Comparison of ENCODE assay signal across 25 cellular contexts in genomic region chr10:14459670-14460069, GRCh38.
A peak's percentile ranks its signal among the peaks of the same experiment; 100 is the strongest.
DNase-seq lines count a peak whose midpoint lies in the region; ATAC-seq, FAIRE-seq and TF ChIP-seq lines count a peak whose summit lies in the region.
"Had no signal": no experiment of that assay in that cellular context is flagged by ENCODE, and none has a peak within 500 bp of the region (broad histone marks: within the 10 kb centered on the region; RNA-seq: fewer than 3 reads in every experiment).

No MANE protein-coding gene starts in this region.

- no peak for FAIRE-seq in keratinocyte (lab: Jason Lieb, UNC)

- no peak overlapping the region for H3K27ac ChIP-seq in keratinocyte (ENCODE audit: control insufficient read depth, insufficient read depth, low read length)
- H3K27ac ChIP-seq: brain microvascular endothelial cell, colonic mucosa, esophagus muscularis mucosa, HL-60, left lung, ovary, Peyer's patch had no signal

- dilution Hi-C loops in keratinocyte (cut with MboI; ENCODE audit: extremely low pct_ligation_motif_present, low sequenced_read_pairs) = no loop called here

- H3K4me2 ChIP-seq in keratinocyte (ENCODE audit: control insufficient read depth, extremely low read depth, insufficient read depth, low read depth, low read length) = no peak overlapping the region

- H3K9me3 ChIP-seq in keratinocyte (ENCODE audit: control insufficient read depth, low read depth, low read length) = no peaks in the 10 kb centered on the region
- H3K9me3 ChIP-seq: colonic mucosa, left lung, ovary, Peyer's patch had no signal

- H4K20me1 ChIP-seq in keratinocyte (ENCODE audit: control insufficient read depth, extremely low read depth, insufficient read depth, low read length) = no peaks in the 10 kb centered on the region

- H3K4me3 ChIP-seq in choroid plexus epithelial cell (ENCODE audit: low read depth, low read length) = no peak overlapping the region
- H3K4me3 ChIP-seq in keratinocyte (ENCODE audit: control insufficient read depth in 2 of 3, extremely low read depth in 1 of 3, insufficient read depth in 2 of 3, low read depth in 1 of 3, low read length in 3 of 3) = no peak overlapping the region
- H3K4me3 ChIP-seq: colonic mucosa, esophagus muscularis mucosa, left lung, ovary, Peyer's patch had no signal

- DNase-seq in RPMI7951 (ENCODE audit: low read depth) (peak; percentile 70), choroid plexus epithelial cell (ENCODE audit: low read depth) (peak; percentile 23), keratinocyte (ENCODE audit: low read depth, low spot score) (no peak), sciatic nerve (ENCODE audit: low spot score) (no peak), NCI-H774 (lab: John Stamatoyannopoulos, UW) (no peak), HCEC 1CT (no peak)
- DNase-seq: activated CD8-positive, alpha-beta T cell treated with anti-CD3 and anti-CD28 coated beads, Interleukin-2, amount 10 ng/mL, durations not matched to agents 7 days and 5 days; activated gamma-delta T cell; brain microvascular endothelial cell; CD4-positive, CD25-positive, alpha-beta regulatory T cell; colonic mucosa; left lung; natural killer cell; NCI-H1092 treated with DMSO at 0.1 percent for 48 hours; NCI-H2029; NCI-H510A; ovary; Peyer's patch; right cardiac atrium; stimulated activated CD4-positive, alpha-beta T cell treated with anti-CD3 and anti-CD28 coated beads, Interleukin-4, amount 100 ng/mL, for 4 hours; stimulated activated naive CD4-positive, alpha-beta T cell; T-helper 1 cell had no signal

- intact Hi-C loops in sciatic nerve (cut with DNase I) = no loop called here

- no peaks in the 10 kb centered on the region for H3K79me2 ChIP-seq in keratinocyte (ENCODE audit: control insufficient read depth, insufficient read depth, low read length)

- H3K9me1 ChIP-seq in keratinocyte (ENCODE audit: control insufficient read depth, extremely low read depth, insufficient read depth, low read length) = no peaks in the 10 kb centered on the region

- H3K27me3 ChIP-seq in keratinocyte (ENCODE audit: control insufficient read depth, extremely low read depth, insufficient read depth, low read length) = no peaks in the 10 kb centered on the region
- H3K27me3 ChIP-seq: brain microvascular endothelial cell, colonic mucosa, esophagus muscularis mucosa, left lung, ovary, Peyer's patch had no signal

- no peak overlapping the region for H3K9ac ChIP-seq in keratinocyte (ENCODE audit: control insufficient read depth, extremely low read depth, insufficient read depth, low read length)

- ATAC-seq in sciatic nerve (peak; percentile 75), GM18861 (IDR thresholded peaks at IDR 0.05; ENCODE audit: unreplicated experiment) (no peak)
- ATAC-seq: activated CD8-positive, alpha-beta T cell treated with anti-CD3 and anti-CD28 coated beads, Interleukin-2, amount 10 ng/mL, durations not matched to agents 7 days and 5 days; left lung; natural killer cell had no signal

- peak overlapping the region; percentile 32 for H2AFZ ChIP-seq in keratinocyte (ENCODE audit: control insufficient read depth, low read length)

- H3K36me3 ChIP-seq in keratinocyte (ENCODE audit: control insufficient read depth in 2 of 2, extremely low read depth in 1 of 2, insufficient read depth in 2 of 2, low read length in 2 of 2) = no peaks in the 10 kb centered on the region
- H3K36me3 ChIP-seq: brain microvascular endothelial cell, colonic mucosa, esophagus muscularis mucosa, left lung, ovary, Peyer's patch had no signal

- H3K4me1 ChIP-seq in keratinocyte (ENCODE audit: control insufficient read depth, extremely low read depth, insufficient read depth, low read length) = no peaks in the 10 kb centered on the region
- H3K4me1 ChIP-seq: colonic mucosa, esophagus muscularis mucosa, left lung, Peyer's patch had no signal

- TF ChIP-seq CTCF in choroid plexus epithelial cell (conservative IDR thresholded peaks at IDR 0.05; ENCODE audit: low read depth, low read length) = no peak
- no peak for TF ChIP-seq CTCF in keratinocyte (optimal IDR thresholded peaks at IDR 0.05 in 1 of 3, IDR thresholded peaks at IDR 0.05 in 1 of 3, conservative IDR thresholded peaks at IDR 0.05 in 1 of 3; ENCODE audit: extremely low read depth in 1 of 3, insufficient read depth in 2 of 3, low read length in 3 of 3)

Comparison
In these comparisons a context has a peak if more than half of its experiments do, and no peak if none do; other contexts are left out.
1. DNase-seq: peak in RPMI7951 (single experiment) and choroid plexus epithelial cell (single experiment); none in keratinocyte (single experiment), sciatic nerve (single experiment), NCI-H774 (single experiment) and HCEC 1CT (single experiment).